14 cellular contexts compared by ENCODE assay signal in the genomic region with DNA sequence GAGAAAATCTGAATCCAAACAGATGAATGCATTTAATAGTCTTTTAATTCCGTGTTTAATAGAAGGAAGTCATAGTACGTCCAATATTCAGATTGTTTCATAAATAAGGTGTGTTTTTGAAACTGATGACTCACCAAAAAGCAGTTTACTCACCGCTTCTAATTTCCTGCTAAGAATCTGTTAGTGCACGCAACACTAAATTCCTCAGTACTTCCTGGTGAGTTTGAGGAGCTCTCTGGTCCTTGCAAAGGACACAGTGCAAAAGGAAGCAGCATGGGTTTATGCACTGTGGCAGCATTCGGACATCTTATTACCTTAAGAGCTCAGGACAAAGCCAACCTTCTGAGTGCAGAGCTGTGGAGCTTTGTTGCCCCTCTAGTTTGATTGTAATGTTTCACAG. TPM values are rescaled to one million over a fixed set of nuclear protein-coding genes. Genes with fewer than 3 reads are reported as not detected.
DNase-seq lines count a peak whose midpoint lies in the region; ATAC-seq, FAIRE-seq and TF ChIP-seq lines count a peak whose summit lies in the region.
"Had no signal": no experiment of that assay in that cellular context is flagged by ENCODE, and none has a peak within 500 bp of the region (broad histone marks: within the 10 kb centered on the region; RNA-seq: fewer than 3 reads in every experiment).

No MANE protein-coding gene starts in this region.

- POLR2A ChIA-PET in A549 (lab: Yijun Ruan, JAX): no interaction called here

- TF ChIP-seq EP300 in A549 (IDR thresholded peaks at IDR 0.05): no peak

- peak; percentile 49 to 74; a peak in 3 of 6 replicates for ATAC-seq in A549
- ATAC-seq in GM21825 (IDR thresholded peaks at IDR 0.05; ENCODE audit: unreplicated experiment): no peak
- ATAC-seq: natural killer cell treated with Interleukin-12 subunit alpha and Interleukin-12 subunit beta and Interleukin-15 and Interleukin-18, amount 100 ng/mL, for 72 hours had no signal

- CTCF ChIA-PET in A549 (lab: Yijun Ruan, JAX): interaction anchor here (0.9 to 1.9 kb wide), 2 partner anchors 51 to 196 kb away, joined by 3 to 9 read pairs; no protein-coding TSS in a partner anchor

- TF ChIP-seq CTCF in A549 (IDR thresholded peaks at IDR 0.05) (no peak), kidney epithelial cell (IDR thresholded peaks at IDR 0.05; ENCODE audit: insufficient read depth, low read length, poor library complexity, severe bottlenecking) (no peak)

- FAIRE-seq in A549 (lab: Jason Lieb, UNC) (peak; percentile 13), GM19239 (lab: Jason Lieb, UNC) (no peak)
- FAIRE-seq: G401.6 had no signal

- DNase-seq in A549 (ENCODE audit: low read depth in 1 of 2, low spot score in 1 of 2): peak in 1 of 2 experiments; percentile 67
- peak; percentile 85 for DNase-seq in HT-29 (ENCODE audit: low spot score)
- DNase-seq in amniotic epithelial cell (ENCODE audit: low read depth): peak; percentile 29
- DNase-seq in kidney epithelial cell (ENCODE audit: low read depth): peak; percentile 79
- DNase-seq in hypothalamus (lab: John Stamatoyannopoulos, UW): no peak
- DNase-seq in AG08395 (ENCODE audit: low spot score): no peak
- no peak for DNase-seq in GM19239 (ENCODE audit: insufficient read length, low spot score)
- DNase-seq: activated CD8-positive, alpha-beta memory T cell treated with anti-CD3 and anti-CD28 coated beads, Interleukin-2, amount 50 U/mL, for 4 hours; anterior cingulate cortex; NCI-H146; NK-92 treated with Interleukin-12 subunit alpha and Interleukin-12 subunit beta, amount 100 ng/mL, for 24 hours had no signal

- no peaks in the 10 kb centered on the region for H3K27me3 ChIP-seq in kidney epithelial cell (ENCODE audit: control insufficient read depth, insufficient read depth, low read length)

- no peak for TF ChIP-seq POLR2A in A549 (IDR thresholded peaks at IDR 0.05; ENCODE audit: low read length)

- no peak for TF ChIP-seq RAD21 in A549 (conservative IDR thresholded peaks at IDR 0.05 in 1 of 2, IDR thresholded peaks at IDR 0.05 in 1 of 2)

- peak overlapping the region; percentile 40; the same call in 2 of the 3 replicates for H3K4me2 ChIP-seq in A549

- H3K27ac ChIP-seq in A549: peak overlapping the region; percentile 49 to 68; a peak in 5 of 6 replicates

- H3K9me3 ChIP-seq in A549: 0 out of 3 replicates have a peak, but pooled peaks cover under 1% of the 10 kb centered on the region

- H3K4me3 ChIP-seq in A549 (no peak overlapping the region), kidney epithelial cell (ENCODE audit: low read depth, low read length) (no peak overlapping the region)

- 3% methylated on average over 5 of the region's 5 CpGs for WGBS in A549 (ENCODE audit: missing lambda C conversion rate)

- peaks cover 15% of the 10 kb centered on the region for H3K4me1 ChIP-seq in A549

- H3K36me3 ChIP-seq in kidney epithelial cell (ENCODE audit: control insufficient read depth, insufficient read depth, low read length): no peaks in the 10 kb centered on the region

TF ChIP-seq in A549, 52 proteins besides CTCF, POLR2A, EP300 and RAD21:
- TF ChIP-seq FOSL2 (IDR thresholded peaks at IDR 0.05) (no peak), FOSL2 (CRISPR knock-in tag; IDR thresholded peaks at IDR 0.05) (peak; percentile 87), HDAC2 (IDR thresholded peaks at IDR 0.05) (no peak), MAFK (IDR thresholded peaks at IDR 0.05; ENCODE audit: partially characterized antibody) (peak; percentile 95), RFX5 (IDR thresholded peaks at IDR 0.05) (no peak), GATA3 (IDR thresholded peaks at IDR 0.05; ENCODE audit: borderline replicate concordance) (0 out of 2 replicates have a peak, but pooled peaks have one; percentile 26)

RNA-seq across cellular contexts. Expression of a gene that starts 2.3 kb away (rescaled TPM):
- polyA plus RNA-seq in A549 (2011; rRNA removed): 0.01 TPM in 1 of 2 replicates, not detected in the other
- not detected in 2 replicates for polyA plus RNA-seq in A549 (2012; cell fraction: cytosol; rRNA removed)
- not detected in 2 replicates for polyA plus RNA-seq in A549 (2012; cell fraction: nucleus; rRNA removed)
- not detected in 3 replicates for polyA plus RNA-seq in A549 (2017; fragmentation: RNase III; extraction: RNeasy Plus Mini Kit Qiagen cat#74134 plus additional on column Dnase treatment)
- polyA minus RNA-seq in A549 (2011; rRNA and poly(A)+ RNA removed): not detected in 2 replicates
- 7.6 and 9.1 TPM in 2 replicates for total RNA-seq in HT-29 (2014; rRNA removed; shearing (Covaris generic))
- 5.3 and 8.8 TPM in 2 replicates for total RNA-seq in kidney epithelial cell
- total RNA-seq: natural killer cell treated with Interleukin-12 subunit alpha and Interleukin-12 subunit beta and Interleukin-15 and Interleukin-18, amount 100 ng/mL, for 72 hours had no signal

Comparison
In these comparisons a context has a peak if more than half of its experiments do, and no peak if none do; other contexts are left out.
1. DNase-seq: peak in HT-29 (single experiment), amniotic epithelial cell (single experiment) and kidney epithelial cell (single experiment); none in hypothalamus (0 of 51), AG08395 (single experiment) and GM19239 (single experiment).